Comparison of ENCODE assay signal across 37 cellular contexts in the genomic region with DNA sequence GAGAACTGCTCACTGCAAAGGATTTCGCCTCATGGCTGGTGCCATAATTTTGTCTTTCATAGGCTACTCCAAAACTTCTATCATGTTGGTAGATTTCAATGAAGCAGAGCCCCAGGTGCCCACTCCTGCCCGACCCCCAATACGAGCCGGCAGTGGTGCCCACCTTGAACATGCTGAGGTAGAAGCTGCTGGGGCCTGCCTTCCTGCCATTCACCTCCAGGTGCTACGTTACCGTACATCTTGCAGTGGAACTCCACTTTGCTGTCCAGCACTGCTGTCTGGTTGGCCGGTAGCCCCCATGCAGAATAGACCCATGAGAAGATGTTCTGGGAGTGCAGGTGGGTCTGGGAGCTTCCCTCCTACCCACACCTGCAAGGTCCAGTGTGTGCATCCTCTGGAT.
"Had no signal": no experiment of that assay in that cellular context is flagged by ENCODE, and none has a peak within 500 bp of the region (broad histone marks: within the 10 kb centered on the region; RNA-seq: fewer than 3 reads in every experiment).

No MANE protein-coding gene starts in this region.

- H3K27me3 Mint-ChIP-seq: activated naive CD4-positive, alpha-beta T cell treated with anti-CD3 and anti-CD28 coated beads, Interleukin-2, amount 10 ng/mL, durations not matched to agents 7 days and 5 days; activated naive CD4-positive, alpha-beta T cell treated with anti-CD3 and anti-CD28 coated beads, Interleukin-2, amount 50 U/mL, for 24 hours; activated naive CD8-positive, alpha-beta T cell; activated naive CD8-positive, alpha-beta T cell treated with anti-CD3 and anti-CD28 coated beads for 36 hours; activated naive CD8-positive, alpha-beta T cell treated with anti-CD3 and anti-CD28 coated beads, Interleukin-2, amount 10 ng/mL, durations not matched to agents 7 days and 5 days; activated T-cell treated with anti-CD3 and anti-CD28 coated beads, Interleukin-2, amount 50 U/mL, for 24 hours; activated T-helper 17 cell treated with anti-CD3 and anti-CD28 coated beads, Interleukin-2, amount 50 U/mL, for 72 hours; central memory CD8-positive, alpha-beta T cell had no signal

- H3K36me3 ChIP-seq: adrenal gland, ascending aorta, brain microvascular endothelial cell, breast epithelium, cardiac muscle cell had no signal

- H3K27ac ChIP-seq: adrenal gland, ascending aorta, body of pancreas, brain microvascular endothelial cell, breast epithelium, cardiac muscle cell had no signal

- H3K27me3 ChIP-seq: adrenal gland, ascending aorta, body of pancreas, brain microvascular endothelial cell, breast epithelium, cardiac muscle cell had no signal

- H3K36me3 Mint-ChIP-seq: activated naive CD4-positive, alpha-beta T cell treated with anti-CD3 and anti-CD28 coated beads, Interleukin-2, amount 10 ng/mL, durations not matched to agents 7 days and 5 days; activated naive CD4-positive, alpha-beta T cell treated with anti-CD3 and anti-CD28 coated beads, Interleukin-2, amount 50 U/mL, for 24 hours; activated naive CD4-positive, alpha-beta T cell treated with anti-CD3 and anti-CD28 coated beads, Interleukin-2, amount 50 U/mL, for 72 hours; activated naive CD8-positive, alpha-beta T cell treated with anti-CD3 and anti-CD28 coated beads for 36 hours; activated naive CD8-positive, alpha-beta T cell treated with anti-CD3 and anti-CD28 coated beads, Interleukin-2, amount 10 ng/mL, durations not matched to agents 7 days and 5 days; brain had no signal

- H3K4me1 ChIP-seq: adrenal gland, ascending aorta, body of pancreas, breast epithelium had no signal

- ATAC-seq: activated naive CD4-positive, alpha-beta T cell treated with anti-CD3 and anti-CD28 coated beads, Interleukin-2, amount 50 U/mL, for 72 hours; activated T-cell treated with anti-CD3 and anti-CD28 coated beads, Interleukin-2, amount 50 U/mL, for 4 hours; activated T-cell treated with anti-CD3 and anti-CD28 coated beads, Interleukin-2, amount 50 U/mL, for 72 hours; activated T-helper 17 cell treated with anti-CD3 and anti-CD28 coated beads, Interleukin-2, amount 50 U/mL, for 72 hours; body of pancreas had no signal

- H3K4me3 ChIP-seq: adrenal gland, ascending aorta, body of pancreas, breast epithelium, cardiac muscle cell had no signal

- H3K9me3 Mint-ChIP-seq: activated naive CD4-positive, alpha-beta T cell treated with anti-CD3 and anti-CD28 coated beads for 36 hours; activated naive CD4-positive, alpha-beta T cell treated with anti-CD3 and anti-CD28 coated beads, Interleukin-2, amount 10 ng/mL, durations not matched to agents 7 days and 5 days; activated naive CD4-positive, alpha-beta T cell treated with anti-CD3 and anti-CD28 coated beads, Interleukin-2, amount 50 U/mL, for 24 hours; activated naive CD8-positive, alpha-beta T cell treated with anti-CD3 and anti-CD28 coated beads for 36 hours; activated T-cell treated with anti-CD3 and anti-CD28 coated beads, Interleukin-2, amount 50 U/mL, for 4 hours; activated T-cell treated with anti-CD3 and anti-CD28 coated beads, Interleukin-2, amount 50 U/mL, for 72 hours; activated T-helper 17 cell treated with anti-CD3 and anti-CD28 coated beads, Interleukin-2, amount 50 U/mL, for 72 hours; central memory CD8-positive, alpha-beta T cell had no signal

- H3K27ac Mint-ChIP-seq: activated naive CD4-positive, alpha-beta T cell treated with anti-CD3 and anti-CD28 coated beads for 36 hours; activated naive CD4-positive, alpha-beta T cell treated with anti-CD3 and anti-CD28 coated beads, Interleukin-2, amount 10 ng/mL, durations not matched to agents 7 days and 5 days; activated naive CD4-positive, alpha-beta T cell treated with anti-CD3 and anti-CD28 coated beads, Interleukin-2, amount 50 U/mL, for 24 hours; activated naive CD4-positive, alpha-beta T cell treated with anti-CD3 and anti-CD28 coated beads, Interleukin-2, amount 50 U/mL, for 72 hours; activated naive CD8-positive, alpha-beta T cell; activated naive CD8-positive, alpha-beta T cell treated with anti-CD3 and anti-CD28 coated beads for 36 hours; activated naive CD8-positive, alpha-beta T cell treated with anti-CD3 and anti-CD28 coated beads, Interleukin-2, amount 10 ng/mL, durations not matched to agents 7 days and 5 days; activated T-cell treated with anti-CD3 and anti-CD28 coated beads, Interleukin-2, amount 50 U/mL, for 24 hours; activated T-cell treated with anti-CD3 and anti-CD28 coated beads, Interleukin-2, amount 50 U/mL, for 72 hours; activated T-helper 1 cell treated with anti-CD3 and anti-CD28 coated beads, Interleukin-12 subunit alpha, Interleukin-12 subunit beta, Interleukin-2, Interleukin-4 antibody, amounts not matched to agents 30 ng/mL and 10 ng/mL and 1 ng/mL, durations not matched to agents 14 hours and 24 hours and 36 hours; activated T-helper 17 cell treated with anti-CD3 and anti-CD28 coated beads, Interleukin-2, amount 50 U/mL, for 72 hours; activated T-helper 2 cell treated with anti-CD3 and anti-CD28 coated beads, Interferon-gamma antibody, Interleukin-2, Interleukin-4, amounts not matched to agents 10 μg/mL and 5 μg/mL and 100 μg/mL, durations not matched to agents 14 hours and 24 hours and 36 hours; brain had no signal

- DNase-seq: activated effector memory CD4-positive, alpha-beta T cell treated with anti-CD3 and anti-CD28 coated beads, Interleukin-2, amount 50 U/mL, for 16 hours; activated effector memory CD4-positive, alpha-beta T cell treated with Interleukin-2 at 50 U/mL for 16 hours; activated gamma-delta T cell; activated gamma-delta T cell treated with Interleukin-2 at 50 U/mL for 16 hours; activated naive CD4-positive, alpha-beta T cell; activated naive CD4-positive, alpha-beta T cell treated with anti-CD3 and anti-CD28 coated beads for 36 hours; activated naive CD4-positive, alpha-beta T cell treated with anti-CD3 and anti-CD28 coated beads, Interleukin-2, amount 10 ng/mL, durations not matched to agents 7 days and 5 days; activated naive CD4-positive, alpha-beta T cell treated with anti-CD3 and anti-CD28 coated beads, Interleukin-2, amount 50 U/mL, for 16 hours; activated naive CD4-positive, alpha-beta T cell treated with Interleukin-2 at 50 U/mL for 16 hours; activated naive CD8-positive, alpha-beta T cell treated with anti-CD3 and anti-CD28 coated beads for 36 hours; activated naive CD8-positive, alpha-beta T cell treated with anti-CD3 and anti-CD28 coated beads, Interleukin-2, amount 10 ng/mL, durations not matched to agents 7 days and 5 days; activated T-cell treated with anti-CD3 and anti-CD28 coated beads for 4 hours; activated T-cell treated with anti-CD3 and anti-CD28 coated beads, Interleukin-2, amount 50 U/mL, for 24 hours; activated T-cell treated with anti-CD3 and anti-CD28 coated beads, Interleukin-2, amount 50 U/mL, for 4 hours; activated T-cell treated with anti-CD3 and anti-CD28 coated beads, Interleukin-2, amount 50 U/mL, for 48 hours; activated T-cell treated with anti-CD3 and anti-CD28 coated beads, Interleukin-2, amount 50 U/mL, for 72 hours; adrenal gland; amniotic stem cell; amygdala; anterior cingulate cortex; aorta; body of pancreas; brain microvascular endothelial cell; caudate nucleus; central memory CD4-positive, alpha-beta T cell; cerebellar nuclear complex had no signal

- H3K4me3 Mint-ChIP-seq: activated naive CD4-positive, alpha-beta T cell treated with anti-CD3 and anti-CD28 coated beads for 36 hours; activated naive CD4-positive, alpha-beta T cell treated with anti-CD3 and anti-CD28 coated beads, Interleukin-2, amount 10 ng/mL, durations not matched to agents 7 days and 5 days; activated naive CD4-positive, alpha-beta T cell treated with anti-CD3 and anti-CD28 coated beads, Interleukin-2, amount 50 U/mL, for 24 hours; activated naive CD8-positive, alpha-beta T cell; activated naive CD8-positive, alpha-beta T cell treated with anti-CD3 and anti-CD28 coated beads for 36 hours; activated naive CD8-positive, alpha-beta T cell treated with anti-CD3 and anti-CD28 coated beads, Interleukin-2, amount 10 ng/mL, durations not matched to agents 7 days and 5 days; activated T-cell treated with anti-CD3 and anti-CD28 coated beads, Interleukin-2, amount 50 U/mL, for 24 hours; activated T-cell treated with anti-CD3 and anti-CD28 coated beads, Interleukin-2, amount 50 U/mL, for 4 hours; activated T-cell treated with anti-CD3 and anti-CD28 coated beads, Interleukin-2, amount 50 U/mL, for 72 hours; activated T-helper 1 cell treated with anti-CD3 and anti-CD28 coated beads, Interleukin-12 subunit alpha, Interleukin-12 subunit beta, Interleukin-2, Interleukin-4 antibody, amounts not matched to agents 30 ng/mL and 10 ng/mL and 1 ng/mL, durations not matched to agents 14 hours and 24 hours and 36 hours; activated T-helper 17 cell treated with anti-CD3 and anti-CD28 coated beads, Interleukin-2, amount 50 U/mL, for 72 hours; brain; central memory CD8-positive, alpha-beta T cell had no signal

- H3K9me3 ChIP-seq: adrenal gland, ascending aorta, body of pancreas, breast epithelium had no signal

- H3K4me1 Mint-ChIP-seq: activated naive CD4-positive, alpha-beta T cell treated with anti-CD3 and anti-CD28 coated beads, Interleukin-2, amount 10 ng/mL, durations not matched to agents 7 days and 5 days; activated naive CD4-positive, alpha-beta T cell treated with anti-CD3 and anti-CD28 coated beads, Interleukin-2, amount 50 U/mL, for 24 hours; activated naive CD8-positive, alpha-beta T cell treated with anti-CD3 and anti-CD28 coated beads for 36 hours; activated naive CD8-positive, alpha-beta T cell treated with anti-CD3 and anti-CD28 coated beads, Interleukin-2, amount 10 ng/mL, durations not matched to agents 7 days and 5 days; activated T-helper 17 cell treated with anti-CD3 and anti-CD28 coated beads, Interleukin-2, amount 50 U/mL, for 72 hours had no signal
